In genomic region chr11:118530180-118530682, GRCh38 we compare ENCODE assay signal across 8 cellular contexts. TPM values are rescaled to one million over a fixed set of nuclear protein-coding genes. Genes with fewer than 3 reads are reported as not detected.
DNase-seq lines count a peak whose midpoint lies in the region; ATAC-seq, FAIRE-seq and TF ChIP-seq lines count a peak whose summit lies in the region.

No MANE protein-coding gene starts in this region.

- WGBS in suprapubic skin: 4% methylated on average over 18 of the region's 31 CpGs

- TF ChIP-seq CTCF in suprapubic skin (IDR thresholded peaks at IDR 0.05): no peak

- no peaks in the 10 kb centered on the region for H3K9me3 ChIP-seq in suprapubic skin

- no peaks in the 10 kb centered on the region for H3K27me3 ChIP-seq in suprapubic skin

- H3K27ac ChIP-seq in angular gyrus (ENCODE audit: low read depth, low read length) (peak overlapping the region; percentile 29), suprapubic skin (peak overlapping the region; percentile 77)

- peaks cover 8% of the 10 kb centered on the region for H3K36me3 ChIP-seq in suprapubic skin

- TF ChIP-seq POLR2A in GM12891 (IDR thresholded peaks at IDR 0.05; ENCODE audit: low read depth, low read length): no peak
- TF ChIP-seq POLR2A in suprapubic skin (IDR thresholded peaks at IDR 0.05): no peak

- H3K4me1 ChIP-seq in suprapubic skin: peaks cover 33% of the 10 kb centered on the region

- DNase-seq in GM12891 (ENCODE audit: insufficient read length, low spot score) (no peak), NCI-H1105 treated with DMSO at 0.1 percent for 48 hours (lab: John Stamatoyannopoulos, UW) (peak; percentile 99), kidney tubule cell (ENCODE audit: low spot score) (peak; percentile 48), suprapubic skin (ENCODE audit: low spot score in 2 of 2) (no peak), HuH-7 (ENCODE audit: low spot score) (no peak)

- peak overlapping the region; percentile 96 for H3K4me3 ChIP-seq in suprapubic skin

- ATAC-seq in GM19324 (IDR thresholded peaks at IDR 0.05; ENCODE audit: low FRiP score, unreplicated experiment) (no peak), GM19023 (IDR thresholded peaks at IDR 0.05; ENCODE audit: unreplicated experiment) (no peak)

- peak; percentile 69 for FAIRE-seq in GM12891 (lab: Jason Lieb, UNC)

- no peak for TF ChIP-seq EP300 in suprapubic skin (IDR thresholded peaks at IDR 0.05)

TF ChIP-seq in GM12891, 5 proteins besides CTCF, POLR2A, EP300 and RAD21:
- 0 out of 2 replicates have a peak, but pooled peaks have one; percentile 11 for TF ChIP-seq TAF1 (IDR thresholded peaks at IDR 0.05; ENCODE audit: low read depth, low read length)
- TF ChIP-seq POLR2AphosphoS5 (IDR thresholded peaks at IDR 0.05; ENCODE audit: low read depth, low read length): no peak
- no peak for TF ChIP-seq POU2F2 (IDR thresholded peaks at IDR 0.05; ENCODE audit: low read depth, low read length)
- no peak for TF ChIP-seq PAX5 (IDR thresholded peaks at IDR 0.05; ENCODE audit: insufficient read depth, low read length, severe bottlenecking)
- no peak for TF ChIP-seq SPI1 (IDR thresholded peaks at IDR 0.05; ENCODE audit: low read depth, low read length)
TF ChIP-seq in GM12891: peak in this region for 1.

RNA-seq across cellular contexts. Expression of gene TMEM25, which starts 0.8 kb away (rescaled TPM):
- 4.4 TPM for polyA plus RNA-seq in GM12891 (2012; ENCODE audit: low read depth, missing spikeins)
- total RNA-seq in suprapubic skin: 10 to 100 TPM; 24.9 to 32.1 (median 27.3) TPM

RNA-seq across cellular contexts. Expression of gene TTC36, which starts 3.0 kb away (rescaled TPM):
- polyA plus RNA-seq in GM12891 (2012; ENCODE audit: low read depth, missing spikeins): 0.10 TPM
- total RNA-seq in suprapubic skin: 1 to 10 TPM in 1 of 4 donors, not detected in 3; 3.0 TPM

RNA-seq across cellular contexts. Expression of gene IFT46, which starts 35.5 kb away (rescaled TPM):
- polyA plus RNA-seq in GM12891 (2012; ENCODE audit: low read depth, missing spikeins): 8.2 TPM
- 10 to 100 TPM; 16.3 to 25.7 (median 22.1) TPM for total RNA-seq in suprapubic skin

RNA-seq across cellular contexts. Expression of gene ARCN1, which starts 42.0 kb away (rescaled TPM):
- 71.6 TPM for polyA plus RNA-seq in GM12891 (2012; ENCODE audit: low read depth, missing spikeins)
- total RNA-seq in suprapubic skin: 10 to 100 TPM; 70.3 to 80.7 (median 77.0) TPM

Comparison
In these comparisons a context has a peak if more than half of its experiments do, and no peak if none do; other contexts are left out.
1. DNase-seq: peak in NCI-H1105 treated with DMSO at 0.1 percent for 48 hours (single experiment) and kidney tubule cell (single experiment); none in GM12891 (single experiment), suprapubic skin (0 of 2) and HuH-7 (single experiment).